ENCODE assay signal across 13 cellular contexts in the genomic region with DNA sequence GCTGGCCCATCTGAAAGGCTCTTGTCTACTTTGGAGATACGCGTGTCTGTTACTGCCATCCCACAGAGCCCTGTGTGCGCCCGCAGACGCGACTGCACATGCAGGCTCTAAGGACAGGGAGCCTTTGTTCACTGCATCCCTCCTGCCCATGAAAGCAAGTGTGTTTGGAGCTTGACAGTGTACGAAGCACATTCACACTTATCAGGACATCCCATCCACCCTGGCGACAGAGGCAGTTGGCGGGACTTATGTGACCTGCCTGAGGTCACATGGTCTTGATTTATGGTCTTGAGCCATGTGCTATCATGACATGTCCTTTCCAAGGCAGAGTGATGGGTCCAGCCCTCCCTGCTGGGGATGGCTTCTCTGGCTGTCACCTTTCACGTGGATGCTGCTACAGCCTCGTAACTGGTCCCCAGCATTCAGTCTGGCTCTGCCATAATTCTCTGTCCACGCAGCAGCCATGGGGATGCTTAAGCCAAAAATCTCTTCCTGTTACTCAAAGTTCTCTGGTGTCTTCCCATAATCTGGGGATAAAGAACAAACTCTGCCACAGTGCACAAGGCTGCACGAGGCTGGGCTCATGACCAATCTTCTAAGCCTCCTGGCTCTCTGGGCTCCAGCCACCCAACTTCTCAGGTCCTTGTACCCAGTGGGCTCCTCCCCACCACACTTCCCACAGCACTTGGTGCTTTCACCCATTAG. TPM values are rescaled to one million over a fixed set of nuclear protein-coding genes. Genes with fewer than 3 reads are reported as not detected.
DNase-seq lines count a peak whose midpoint lies in the region; ATAC-seq and TF ChIP-seq lines count a peak whose summit lies in the region.
"Had no signal": no experiment of that assay in that cellular context is flagged by ENCODE, and none has a peak within 500 bp of the region (broad histone marks: within the 10 kb centered on the region; RNA-seq: fewer than 3 reads in every experiment).

No MANE protein-coding gene starts in this region.

- H3K27ac Mint-ChIP-seq in IgD-negative memory B cell: peak overlapping the region; percentile 68 to 94 (median 89)
- peak overlapping the region; percentile 85 for H3K27ac Mint-ChIP-seq in activated naive CD8-positive, alpha-beta T cell treated with anti-CD3 and anti-CD28 coated beads for 36 hours

- H3K27ac ChIP-seq in SJCRH30: no peak overlapping the region

- no peaks in the 10 kb centered on the region; the same call in 1 of the 2 replicates for H3K4me1 ChIP-seq in SJCRH30

- H3K4me1 Mint-ChIP-seq in IgD-negative memory B cell: peaks cover 41 to 51% (median 43%) of the 10 kb centered on the region in 3 donors
- H3K4me1 Mint-ChIP-seq in activated naive CD8-positive, alpha-beta T cell treated with anti-CD3 and anti-CD28 coated beads for 36 hours: peaks cover 30% of the 10 kb centered on the region

- no peak for ATAC-seq in GM18873 (IDR thresholded peaks at IDR 0.05; ENCODE audit: low FRiP score, unreplicated experiment)

- no peak overlapping the region for H3K4me3 ChIP-seq in SJCRH30
- H3K4me3 ChIP-seq: lung had no signal

- peak overlapping the region in 1 of 4 donors; percentile 74 for H3K4me3 Mint-ChIP-seq in IgD-negative memory B cell
- no peak overlapping the region for H3K4me3 Mint-ChIP-seq in activated naive CD8-positive, alpha-beta T cell treated with anti-CD3 and anti-CD28 coated beads for 36 hours
- H3K4me3 Mint-ChIP-seq: CD14-positive monocyte had no signal

- H3K9me3 Mint-ChIP-seq in IgD-negative memory B cell: no peaks in the 10 kb centered on the region
- no peaks in the 10 kb centered on the region for H3K9me3 Mint-ChIP-seq in activated naive CD8-positive, alpha-beta T cell treated with anti-CD3 and anti-CD28 coated beads for 36 hours

- peak in 13 of 14 donors; percentile 32 to 92 (median 75) for DNase-seq in C1 segment of cervical spinal cord (lab: John Stamatoyannopoulos, UW)
- DNase-seq in activated naive CD8-positive, alpha-beta T cell treated with anti-CD3 and anti-CD28 coated beads for 36 hours: no peak
- peak; percentile 60 for DNase-seq in middle frontal gyrus (ENCODE audit: extremely low spot score, low spot score)
- no peak for DNase-seq in stimulated activated CD4-positive, alpha-beta T cell treated with anti-CD3 and anti-CD28 coated beads, Interleukin-4, amount 100 ng/mL, for 4 hours
- DNase-seq in SJCRH30: no peak
- no peak for DNase-seq in erythroblast (lab: John Stamatoyannopoulos, UW)
- DNase-seq: GF-D8, KG1, NCI-H2081 had no signal

- no peaks in the 10 kb centered on the region for H3K36me3 ChIP-seq in SJCRH30

- no peaks in the 10 kb centered on the region for H3K9me3 ChIP-seq in SJCRH30 (replicated peaks)

- H3K36me3 Mint-ChIP-seq in IgD-negative memory B cell: peaks cover 6% of the 10 kb centered on the region
- peaks cover 19% of the 10 kb centered on the region for H3K36me3 Mint-ChIP-seq in activated naive CD8-positive, alpha-beta T cell treated with anti-CD3 and anti-CD28 coated beads for 36 hours

- no peak for TF ChIP-seq POLR2A in erythroblast (IDR thresholded peaks at IDR 0.05; ENCODE audit: low read length)

- H3K27me3 ChIP-seq in SJCRH30: no peaks in the 10 kb centered on the region

- H3K27me3 Mint-ChIP-seq in IgD-negative memory B cell: no peaks in the 10 kb centered on the region
- H3K27me3 Mint-ChIP-seq in activated naive CD8-positive, alpha-beta T cell treated with anti-CD3 and anti-CD28 coated beads for 36 hours: no peaks in the 10 kb centered on the region

RNA-seq across cellular contexts. Expression of gene FAM83D, which starts 36.3 kb away (rescaled TPM):
- 0.75 TPM for polyA plus RNA-seq in IgD-negative memory B cell
- total RNA-seq in activated naive CD8-positive, alpha-beta T cell treated with anti-CD3 and anti-CD28 coated beads for 36 hours: 10 to 100 TPM; 11.8 to 14.2 TPM
- total RNA-seq in SJCRH30 (2014; rRNA removed; shearing (Covaris generic)): 87.9 and 96.6 TPM in 2 replicates

Comparison
In these comparisons a context has a peak if more than half of its experiments do, and no peak if none do; other contexts are left out.
1. DNase-seq: peak in C1 segment of cervical spinal cord (13 of 14) and middle frontal gyrus (single experiment); none in activated naive CD8-positive, alpha-beta T cell treated with anti-CD3 and anti-CD28 coated beads for 36 hours (single experiment), stimulated activated CD4-positive, alpha-beta T cell treated with anti-CD3 and anti-CD28 coated beads, Interleukin-4, amount 100 ng/mL, for 4 hours (0 of 2), SJCRH30 (0 of 2) and erythroblast (0 of 2).